1 cellular context compared by ENCODE assay signal in genomic region chr7:155844019-155844453, GRCh38.
TF ChIP-seq lines count a peak whose summit lies in the region.

No MANE protein-coding gene starts in this region.

TF ChIP-seq in HCT116, 20 proteins besides CTCF, POLR2A, EP300 and RAD21:
- no peak for TF ChIP-seq ATF3 (IDR thresholded peaks at IDR 0.05)
- TF ChIP-seq FOSL1 (IDR thresholded peaks at IDR 0.05; ENCODE audit: low read depth) = no peak
- TF ChIP-seq POLR2AphosphoS5 (IDR thresholded peaks at IDR 0.05; ENCODE audit: low read depth, low read length) = no peak
- no peak for TF ChIP-seq CEBPB (IDR thresholded peaks at IDR 0.05; ENCODE audit: low read depth)
- no peak for TF ChIP-seq EGR1 (IDR thresholded peaks at IDR 0.05; ENCODE audit: low read depth)
- TF ChIP-seq REST (IDR thresholded peaks at IDR 0.05; ENCODE audit: low read depth) = no peak
- no peak for TF ChIP-seq JUND (IDR thresholded peaks at IDR 0.05)
- TF ChIP-seq ZNF274 (IDR thresholded peaks at IDR 0.05; ENCODE audit: low read depth, low read length) = no peak
- no peak for TF ChIP-seq SP1 (IDR thresholded peaks at IDR 0.05; ENCODE audit: low read depth)
- no peak for TF ChIP-seq SIN3A (IDR thresholded peaks at IDR 0.05; ENCODE audit: low read depth)
- no peak for TF ChIP-seq TCF7L2 (IDR thresholded peaks at IDR 0.05; ENCODE audit: borderline replicate concordance, extremely low read depth, insufficient read depth, insufficient read length)
- no peak for TF ChIP-seq EZH2 (IDR thresholded peaks at IDR 0.05)
